Comparison of ENCODE assay signal across 8 cellular contexts in the genomic region with DNA sequence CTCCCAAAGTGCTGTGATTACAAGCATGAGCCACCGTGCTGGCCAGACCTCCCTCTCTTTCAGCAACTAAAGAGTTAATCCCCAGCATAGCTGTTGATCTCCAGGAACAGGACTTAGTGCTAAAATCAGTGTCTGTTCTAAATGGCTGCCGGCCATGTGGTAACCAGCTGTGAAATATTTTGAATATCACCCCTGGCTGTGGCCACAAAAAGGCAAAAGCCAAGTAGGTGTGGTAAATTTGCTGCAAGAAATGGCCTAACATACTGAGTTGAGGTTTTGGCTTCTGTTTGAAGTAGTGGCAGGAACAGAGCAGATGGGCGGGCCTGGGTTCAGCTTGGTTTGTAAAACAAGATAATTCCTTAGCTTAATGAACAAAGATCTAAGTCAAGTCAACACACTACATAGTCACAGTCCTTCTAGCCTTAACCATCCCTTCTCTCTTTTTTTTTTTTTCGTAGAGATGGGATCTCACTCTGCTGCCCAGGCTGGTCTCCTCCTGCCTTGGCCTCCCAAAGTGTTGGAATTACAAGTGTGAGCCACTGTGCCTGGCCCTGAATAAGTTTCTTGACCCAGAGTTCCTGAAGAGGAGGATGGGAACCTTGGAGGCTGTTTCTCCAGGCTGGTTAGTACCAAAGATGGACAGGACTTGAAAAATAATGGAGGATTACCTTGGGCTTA. TPM values are rescaled to one million over a fixed set of nuclear protein-coding genes. Genes with fewer than 3 reads are reported as not detected.
DNase-seq lines count a peak whose midpoint lies in the region; ATAC-seq and TF ChIP-seq lines count a peak whose summit lies in the region.

No MANE protein-coding gene starts in this region.

- ATAC-seq in GM19395 (IDR thresholded peaks at IDR 0.05; ENCODE audit: unreplicated experiment): no peak

- intact Hi-C loops in left ventricle myocardium inferior (cut with micrococcal nuclease): no loop called here
- intact Hi-C loops in thyroid gland (cut with DNase I): no loop called here

- H3K9me3 ChIP-seq in left ventricle myocardium inferior (replicated peaks): no peaks in the 10 kb centered on the region
- no peaks in the 10 kb centered on the region for H3K9me3 ChIP-seq in thyroid gland
- no peaks in the 10 kb centered on the region for H3K9me3 ChIP-seq in BE2C

- H3K4me1 ChIP-seq in left ventricle myocardium inferior: no peaks in the 10 kb centered on the region
- H3K4me1 ChIP-seq in thyroid gland: peaks cover 0 to 6% of the 10 kb centered on the region in 2 donors
- H3K4me1 ChIP-seq in BE2C: no peaks in the 10 kb centered on the region; the same call in 1 of the 2 replicates

- POLR2A ChIA-PET in HEK293T (lab: Yijun Ruan, JAX): interaction anchor here (1.3 to 2.3 kb wide), 2 partner anchors 23 to 80 kb away, joined by 4 to 6 read pairs; partner anchors contain the start of genes AGFG2 and PPP1R35

- H3K27ac ChIP-seq in left ventricle myocardium inferior (replicated peaks): peak overlapping the region; percentile 21
- H3K27ac ChIP-seq in thyroid gland: no peak overlapping the region

- TF ChIP-seq CTCF in left ventricle myocardium inferior (IDR thresholded peaks at IDR 0.05; ENCODE audit: borderline replicate concordance) (no peak), thyroid gland (IDR thresholded peaks at IDR 0.05) (no peak), BE2C (IDR thresholded peaks at IDR 0.05; ENCODE audit: low read depth, low read length) (no peak)

- H3K36me3 ChIP-seq in left ventricle myocardium inferior (no peaks in the 10 kb centered on the region), thyroid gland (no peaks in the 10 kb centered on the region), BE2C (no peaks in the 10 kb centered on the region)

- WGBS in thyroid gland, 2 donors: 54 to 59% methylated on average over 4 of the region's 4 CpGs

- CTCF ChIA-PET in HEK293T (lab: Yijun Ruan, JAX): interaction anchor here (1.0 kb wide), 1 partner anchor 19 kb away, joined by 3 read pairs; no protein-coding TSS in a partner anchor

- H3K4me3 ChIP-seq in Jurkat, Clone E6-1 (ENCODE audit: low read length): no peak overlapping the region
- H3K4me3 ChIP-seq in left ventricle myocardium inferior (no peak overlapping the region), thyroid gland (replicated peaks in 1 of 3) (no peak overlapping the region), BE2C (ENCODE audit: low read depth, low read length) (no peak overlapping the region)

- DNase-seq in ELF-1 (ENCODE audit: low read depth, low spot score): peak; percentile 83
- DNase-seq in Jurkat, Clone E6-1 (ENCODE audit: low read depth, low spot score): peak; percentile 84
- peak; percentile 50 for DNase-seq in activated T-cell treated with anti-CD3 and anti-CD28 coated beads, Interleukin-2, amount 50 U/mL, for 1 hour
- DNase-seq in left ventricle myocardium inferior: peak; percentile 38
- peak; percentile 7 to 12 for DNase-seq in thyroid gland
- DNase-seq in HEK293T (ENCODE audit: extremely low spot score): no peak
- DNase-seq in BE2C: no peak

- H3K27me3 ChIP-seq in left ventricle myocardium inferior (ENCODE audit: low read depth): no peaks in the 10 kb centered on the region
- H3K27me3 ChIP-seq in thyroid gland: no peaks in the 10 kb centered on the region
- no peaks in the 10 kb centered on the region for H3K27me3 ChIP-seq in BE2C

- TF ChIP-seq POLR2A in thyroid gland (IDR thresholded peaks at IDR 0.05): no peak

TF ChIP-seq in HEK293T, 16 proteins besides CTCF, POLR2A, EP300 and RAD21:
- TF ChIP-seq ELF4 (IDR thresholded peaks at IDR 0.05): no peak
- TF ChIP-seq SP1 (IDR thresholded peaks at IDR 0.05): no peak
- no peak for TF ChIP-seq FOXM1 (IDR thresholded peaks at IDR 0.05; ENCODE audit: borderline replicate concordance)
- no peak for TF ChIP-seq ZNF384 (IDR thresholded peaks at IDR 0.05)
- TF ChIP-seq LEF1 (IDR thresholded peaks at IDR 0.05; ENCODE audit: borderline replicate concordance): no peak
- no peak for TF ChIP-seq PKNOX1 (IDR thresholded peaks at IDR 0.05)
- no peak for TF ChIP-seq FOXA1 (IDR thresholded peaks at IDR 0.05)
- TF ChIP-seq FOXK2 (IDR thresholded peaks at IDR 0.05): no peak
- no peak for TF ChIP-seq HDGF (IDR thresholded peaks at IDR 0.05; ENCODE audit: borderline replicate concordance)
- no peak for TF ChIP-seq TARDBP (IDR thresholded peaks at IDR 0.05)
- TF ChIP-seq SUZ12 (IDR thresholded peaks at IDR 0.05): no peak
- TF ChIP-seq CTBP1 (IDR thresholded peaks at IDR 0.05; ENCODE audit: borderline replicate concordance): no peak
- no peak for TF ChIP-seq ARNT (IDR thresholded peaks at IDR 0.05)
- TF ChIP-seq BHLHE40 (IDR thresholded peaks at IDR 0.05; ENCODE audit: borderline replicate concordance): no peak
- TF ChIP-seq L3MBTL2 (conservative IDR thresholded peaks at IDR 0.05): no peak
- TF ChIP-seq NFRKB (IDR thresholded peaks at IDR 0.05): no peak

RNA-seq across cellular contexts. Expression of gene AGFG2, which starts 22.7 kb away (rescaled TPM):
- 13.4 TPM for polyA plus RNA-seq in Jurkat, Clone E6-1 (2012; ENCODE audit: insufficient read depth, insufficient read length)
- total RNA-seq in left ventricle myocardium inferior: 26.6 TPM
- total RNA-seq in thyroid gland: 10 to 100 TPM; 26.1 to 34.6 (median 28.0) TPM
- 17.0 TPM for polyA plus RNA-seq in BE2C (2012; ENCODE audit: insufficient read depth, insufficient read length, low read depth)

RNA-seq across cellular contexts. Expression of gene NYAP1, which starts 32.5 kb away (rescaled TPM):
- polyA plus RNA-seq in Jurkat, Clone E6-1 (2012; ENCODE audit: insufficient read depth, insufficient read length): 0.48 TPM
- total RNA-seq in left ventricle myocardium inferior (0.38 TPM), thyroid gland (1 to 10 TPM in 2 of 4 donors, under 1 TPM in 1, not detected in 1; 0.40 to 1.3 (median 1.0) TPM)
- polyA plus RNA-seq in BE2C (2012; ENCODE audit: insufficient read depth, insufficient read length, low read depth): 24.9 TPM

RNA-seq across cellular contexts. Expression of gene TSC22D4, which starts 37.3 kb away (rescaled TPM):
- 32.2 TPM for polyA plus RNA-seq in Jurkat, Clone E6-1 (2012; ENCODE audit: insufficient read depth, insufficient read length)
- total RNA-seq in left ventricle myocardium inferior (47.5 TPM), thyroid gland (10 to 100 TPM; 22.7 to 37.8 (median 27.9) TPM)
- polyA plus RNA-seq in BE2C (2012; ENCODE audit: insufficient read depth, insufficient read length, low read depth): 239 TPM

RNA-seq across cellular contexts. Expression of gene SPACDR, which starts 52.2 kb away (rescaled TPM):
- not detected for polyA plus RNA-seq in Jurkat, Clone E6-1 (2012; ENCODE audit: insufficient read depth, insufficient read length)
- total RNA-seq in left ventricle myocardium inferior (0.88 TPM), thyroid gland (1 to 10 TPM in 1 of 4 donors, not detected in 3; 2.0 TPM)
- 0.45 TPM for polyA plus RNA-seq in BE2C (2012; ENCODE audit: insufficient read depth, insufficient read length, low read depth)

RNA-seq across cellular contexts. Expression of gene SAP25, which starts 57.4 kb away (rescaled TPM):
- polyA plus RNA-seq in Jurkat, Clone E6-1 (2012; ENCODE audit: insufficient read depth, insufficient read length): 7.3 TPM
- total RNA-seq in left ventricle myocardium inferior (1.1 TPM), thyroid gland (1 to 10 TPM in 2 of 4 donors, not detected in 2; 1.5 to 6.2 TPM)
- polyA plus RNA-seq in BE2C (2012; ENCODE audit: insufficient read depth, insufficient read length, low read depth): 7.0 TPM

Comparison
In these comparisons a context has a peak if more than half of its experiments do, and no peak if none do; other contexts are left out.
1. DNase-seq: peak in ELF-1 (single experiment), Jurkat, Clone E6-1 (single experiment), activated T-cell treated with anti-CD3 and anti-CD28 coated beads, Interleukin-2, amount 50 U/mL, for 1 hour (single experiment), left ventricle myocardium inferior (single experiment) and thyroid gland (2 of 2); none in HEK293T (single experiment) and BE2C (single experiment).